In the genomic region with DNA sequence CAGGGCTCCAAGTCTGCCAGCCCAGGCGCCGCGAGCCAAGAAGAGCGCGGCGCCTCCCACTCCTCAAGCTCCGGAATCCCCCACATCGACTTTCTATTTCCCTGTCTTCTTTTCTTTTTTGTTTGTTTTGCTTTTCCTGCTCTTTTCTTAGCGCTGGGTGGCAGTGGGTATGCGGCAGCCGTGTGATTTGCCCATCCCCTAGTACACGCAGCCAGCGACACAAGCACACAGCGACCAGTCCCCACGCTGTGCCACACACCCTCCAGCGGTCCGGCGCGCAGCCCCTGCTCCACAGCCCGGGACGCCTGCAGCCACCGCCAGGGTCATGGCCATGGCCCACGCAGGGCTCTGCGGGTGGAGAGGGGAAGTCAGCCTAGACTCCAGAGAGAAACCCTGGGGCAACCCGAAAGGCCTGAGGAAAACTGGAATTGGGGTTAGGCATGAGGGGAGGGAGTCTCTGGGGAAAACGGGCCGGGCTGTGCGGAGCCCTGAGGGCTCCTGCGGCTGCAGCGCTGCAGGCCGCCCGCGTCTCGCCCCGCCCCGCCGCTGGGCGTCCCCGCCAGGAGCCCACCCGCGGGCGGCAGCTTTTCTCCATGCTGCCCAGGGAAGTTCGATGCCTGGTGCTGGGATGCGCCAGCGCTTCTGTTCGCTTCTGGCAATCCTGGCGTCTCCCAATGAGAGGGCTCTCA, we compare ENCODE assay signal across 12 cellular contexts. TPM values are rescaled to one million over a fixed set of nuclear protein-coding genes. Genes with fewer than 3 reads are reported as not detected.
DNase-seq lines count a peak whose midpoint lies in the region; ATAC-seq, FAIRE-seq and TF ChIP-seq lines count a peak whose summit lies in the region.
"Had no signal": no experiment of that assay in that cellular context is flagged by ENCODE, and none has a peak within 500 bp of the region (broad histone marks: within the 10 kb centered on the region; RNA-seq: fewer than 3 reads in every experiment).

No MANE protein-coding gene starts in this region.

- H2AFZ ChIP-seq in astrocyte (ENCODE audit: low read depth, low read length), result peak overlapping the region; percentile 66

- peaks cover 66% of the 10 kb centered on the region for H3K27me3 Mint-ChIP-seq in astrocyte (ENCODE audit: low read depth, unreplicated experiment)
- peaks cover 15 to 17% of the 10 kb centered on the region in 2 donors for H3K27me3 Mint-ChIP-seq in CD4-positive, alpha-beta memory T cell
- H3K27me3 Mint-ChIP-seq in natural killer cell (ENCODE audit: low read depth in 2 of 2), result peaks cover 10 to 14% of the 10 kb centered on the region in 2 donors

- no peak overlapping the region for H3K27ac Mint-ChIP-seq in astrocyte (ENCODE audit: unreplicated experiment)
- peak overlapping the region in 1 of 7 donors; percentile 31 for H3K27ac Mint-ChIP-seq in CD4-positive, alpha-beta memory T cell
- no peak overlapping the region for H3K27ac Mint-ChIP-seq in natural killer cell

- H3K4me1 Mint-ChIP-seq in astrocyte (ENCODE audit: low read depth, unreplicated experiment) (peaks cover 13% of the 10 kb centered on the region), natural killer cell (no peaks in the 10 kb centered on the region)
- peaks cover 0 to 2% (median 0%) of the 10 kb centered on the region in 4 donors for H3K4me1 Mint-ChIP-seq in CD4-positive, alpha-beta memory T cell

- H3K9me3 ChIP-seq in astrocyte (ENCODE audit: insufficient read depth, low read depth, low read length) (no peaks in the 10 kb centered on the region), prostate gland (no peaks in the 10 kb centered on the region), MG63 (no peaks in the 10 kb centered on the region)
- H3K9me3 ChIP-seq in CD4-positive, alpha-beta memory T cell (ENCODE audit: control insufficient read depth in 1 of 2, low read length in 2 of 2), result no peaks in the 10 kb centered on the region

- H3K27ac ChIP-seq in astrocyte (ENCODE audit: low read depth, low read length), result no peak overlapping the region
- H3K27ac ChIP-seq in prostate gland, result no peak overlapping the region
- H3K27ac ChIP-seq in CD4-positive, alpha-beta memory T cell (ENCODE audit: low read depth, low read length), result no peak overlapping the region
- H3K27ac ChIP-seq: HL-60 had no signal

- CTCF ChIA-PET in CD4-positive, alpha-beta memory T cell (lab: Charles Lee; ENCODE audit: partially characterized antibody), result no interaction called here

- H3K4me3 Mint-ChIP-seq in astrocyte (ENCODE audit: unreplicated experiment) (peak overlapping the region; percentile 78), natural killer cell (no peak overlapping the region)
- H3K4me3 Mint-ChIP-seq in CD4-positive, alpha-beta memory T cell, result no peak overlapping the region

- H3K4me2 ChIP-seq in astrocyte (ENCODE audit: low read length), result peak overlapping the region; percentile 98

- no peaks in the 10 kb centered on the region for H3K36me3 ChIP-seq in astrocyte (ENCODE audit: insufficient read depth, low read length)
- H3K36me3 ChIP-seq in prostate gland, result no peaks in the 10 kb centered on the region
- no peaks in the 10 kb centered on the region for H3K36me3 ChIP-seq in CD4-positive, alpha-beta memory T cell (ENCODE audit: insufficient read depth, low read length)
- H3K36me3 ChIP-seq in MG63, result no peaks in the 10 kb centered on the region

- ATAC-seq in GM19023 (IDR thresholded peaks at IDR 0.05; ENCODE audit: unreplicated experiment), result no peak
- ATAC-seq in natural killer cell, result no peak

- POLR2A ChIA-PET in CD4-positive, alpha-beta memory T cell (lab: Charles Lee; ENCODE audit: partially characterized antibody), result no interaction called here

- FAIRE-seq in astrocyte (lab: Jason Lieb, UNC), result no peak

- intact Hi-C loops in prostate gland (cut with DNase I), result no loop called here
- intact Hi-C loops in CD4-positive, alpha-beta memory T cell (cut with micrococcal nuclease), result no loop called here
- intact Hi-C loops in natural killer cell (cut with micrococcal nuclease), result no loop called here

- no peak for TF ChIP-seq CTCF in astrocyte (IDR thresholded peaks at IDR 0.05; ENCODE audit: insufficient read depth, low read depth, low read length)
- TF ChIP-seq CTCF in prostate gland (IDR thresholded peaks at IDR 0.05), result no peak
- no peak for TF ChIP-seq CTCF in natural killer cell (IDR thresholded peaks at IDR 0.05)

- peak; percentile 42 for DNase-seq in ELF-1 (ENCODE audit: low read depth, low spot score)
- DNase-seq in astrocyte (ENCODE audit: low read depth), result peak; percentile 4
- DNase-seq in hepatic stellate cell (ENCODE audit: low spot score), result peak; percentile 23
- DNase-seq in prostate gland (ENCODE audit: low spot score), result no peak
- DNase-seq in CD4-positive, alpha-beta memory T cell, result no peak
- no peak for DNase-seq in natural killer cell
- no peak for DNase-seq in MG63
- DNase-seq: activated CD4-positive, alpha-beta T cell treated with anti-CD3 and anti-CD28 coated beads for 1 hour; NCI-H510A treated with DMSO at 0.1 percent for 48 hours had no signal

- H3K4me1 ChIP-seq in astrocyte (ENCODE audit: insufficient read depth, low read length) (peaks cover 21% of the 10 kb centered on the region), prostate gland (replicated peaks) (peaks cover 5% of the 10 kb centered on the region)
- H3K4me1 ChIP-seq in CD4-positive, alpha-beta memory T cell (ENCODE audit: insufficient read depth, low read length), result no peaks in the 10 kb centered on the region

- no peaks in the 10 kb centered on the region for H3K79me2 ChIP-seq in astrocyte (ENCODE audit: insufficient read depth, low read length)

- H4K20me1 ChIP-seq in astrocyte (ENCODE audit: insufficient read depth, low read length), result no peaks in the 10 kb centered on the region

- H3K4me3 ChIP-seq in astrocyte (ENCODE audit: insufficient read depth, low read depth, low read length) (peak overlapping the region; percentile 57), prostate gland (peak overlapping the region; percentile 0 to 11), MG63 (no peak overlapping the region)
- H3K4me3 ChIP-seq in CD4-positive, alpha-beta memory T cell (ENCODE audit: low read length in 2 of 2), result no peak overlapping the region

- H3K36me3 Mint-ChIP-seq in astrocyte (ENCODE audit: low read depth, unreplicated experiment) (no peaks in the 10 kb centered on the region), natural killer cell (peaks cover 8% of the 10 kb centered on the region)
- H3K36me3 Mint-ChIP-seq in CD4-positive, alpha-beta memory T cell, result no peaks in the 10 kb centered on the region

- H3K9me3 Mint-ChIP-seq in astrocyte (ENCODE audit: unreplicated experiment) (no peaks in the 10 kb centered on the region), natural killer cell (peaks cover 4 to 8% of the 10 kb centered on the region in 2 donors)
- peaks cover 0 to 8% (median 3%) of the 10 kb centered on the region in 8 donors for H3K9me3 Mint-ChIP-seq in CD4-positive, alpha-beta memory T cell

- WGBS in prostate gland, result 2% methylated on average over 47 of the region's 47 CpGs

- peak overlapping the region; percentile 61 for H3K9ac ChIP-seq in astrocyte (ENCODE audit: low read length)

- TF ChIP-seq POLR2A in prostate gland (IDR thresholded peaks at IDR 0.05), result no peak

- H3K27me3 ChIP-seq in astrocyte (ENCODE audit: insufficient read depth, low read length), result peaks cover 39% of the 10 kb centered on the region
- peaks cover 21% of the 10 kb centered on the region for H3K27me3 ChIP-seq in prostate gland (replicated peaks; ENCODE audit: insufficient read depth)
- H3K27me3 ChIP-seq in CD4-positive, alpha-beta memory T cell (ENCODE audit: insufficient read depth, low read length), result no peaks in the 10 kb centered on the region
- peaks cover 25% of the 10 kb centered on the region for H3K27me3 ChIP-seq in MG63

RNA-seq across cellular contexts. Expression of a gene that starts 2.5 kb away (rescaled TPM):
- total RNA-seq in astrocyte (not detected in 2 replicates), prostate gland (under 1 TPM in 1 of 2 donors, not detected in 1; 0.40 TPM), natural killer cell (not detected)
- total RNA-seq in CD4-positive, alpha-beta memory T cell, result not detected
- not detected for polyA plus RNA-seq in CD4-positive, alpha-beta memory T cell
- total RNA-seq in MG63 (2014; rRNA removed; shearing (Covaris generic); ENCODE audit: low replicate concordance), result not detected in 2 replicates
- total RNA-seq: lung microvascular endothelial cell had no signal

Comparison
In these comparisons a context has a peak if more than half of its experiments do, and no peak if none do; other contexts are left out.
1. DNase-seq: peak in ELF-1 (single experiment), astrocyte (single experiment) and hepatic stellate cell (single experiment); none in prostate gland (single experiment), CD4-positive, alpha-beta memory T cell (0 of 5), natural killer cell (single experiment) and MG63 (single experiment).
2. H3K4me3 ChIP-seq: peak in astrocyte (single experiment) and prostate gland (2 of 2); none in CD4-positive, alpha-beta memory T cell (0 of 2) and MG63 (single experiment).